ENCODE assay signal across 8 cellular contexts in genomic region chr12:685388-685787, GRCh38. TPM values are rescaled to one million over a fixed set of nuclear protein-coding genes. Genes with fewer than 3 reads are reported as not detected.
A peak's percentile ranks its signal among the peaks of the same experiment; 100 is the strongest.
DNase-seq lines count a peak whose midpoint lies in the region; ATAC-seq and TF ChIP-seq lines count a peak whose summit lies in the region.

No MANE protein-coding gene starts in this region.

- no peaks in the 10 kb centered on the region for H3K27me3 ChIP-seq in heart left ventricle

- WGBS in heart left ventricle, 4 donors = 22 to 37% (median 30%) methylated on average over 3 of the region's 3 CpGs

- peak overlapping the region in 1 of 12 donors; percentile 59 for H3K27ac ChIP-seq in heart left ventricle

- no peak for TF ChIP-seq CTCF in heart left ventricle (IDR thresholded peaks at IDR 0.05)

- intact Hi-C loops in heart left ventricle (cut with DNase I) (loop anchor here in 1 of 10 donors (2.0 kb wide), 1 partner anchor 39 kb away; no protein-coding TSS in a partner anchor), Right ventricle myocardium inferior (cut with DNase I) (loop anchor here (5.0 kb wide), 1 partner anchor 53 kb away; no protein-coding TSS in a partner anchor)

- DNase-seq in heart left ventricle (peak in 1 of 5 donors; percentile 29), Right ventricle myocardium inferior (ENCODE audit: missing footprints) (no peak), dermis blood vessel endothelial cell (peak; percentile 91), NCI-H2081 (lab: John Stamatoyannopoulos, UW) (no peak), retina (no peak)
- DNase-seq in activated CD4-positive, CD25-positive, alpha-beta regulatory T cell treated with anti-CD3 and anti-CD28 coated beads, Interleukin-2, amount 50 U/mL, for 16 hours (ENCODE audit: low read depth, low spot score) = peak; percentile 74
- DNase-seq in stimulated activated CD4-positive, alpha-beta T cell treated with anti-CD3 and anti-CD28 coated beads, Interleukin-4, amount 100 ng/mL, for 24 hours = peak; percentile 76

- H3K4me1 ChIP-seq in heart left ventricle = peaks cover 0 to 29% (median 8%) of the 10 kb centered on the region in 12 donors

- no peak for TF ChIP-seq POLR2A in heart left ventricle (IDR thresholded peaks at IDR 0.05)

- no peaks in the 10 kb centered on the region for H3K36me3 ChIP-seq in heart left ventricle

- no peak overlapping the region for H3K4me3 ChIP-seq in heart left ventricle

- ATAC-seq in heart left ventricle (peak in 3 of 4 donors; percentile 29 to 47 (median 32)), Right ventricle myocardium inferior (no peak), HG03571 (IDR thresholded peaks at IDR 0.05; ENCODE audit: unreplicated experiment) (peak; percentile 68)

- H3K9me3 ChIP-seq in heart left ventricle = no peaks in the 10 kb centered on the region

RNA-seq across cellular contexts. Expression of gene NINJ2, which starts 22.1 kb away (rescaled TPM):
- total RNA-seq in heart left ventricle (1 to 10 TPM; 2.8 to 9.1 (median 5.2) TPM), Right ventricle myocardium inferior (8.6 TPM), dermis blood vessel endothelial cell (1.2 and 4.8 TPM in 2 replicates)
- 10 to 100 TPM in 1 of 2 donors, 1 to 10 TPM in 1; 4.2 to 15.0 TPM for polyA plus RNA-seq in heart left ventricle

Comparison
In these comparisons a context has a peak if more than half of its experiments do, and no peak if none do; other contexts are left out.
1. DNase-seq: peak in activated CD4-positive, CD25-positive, alpha-beta regulatory T cell treated with anti-CD3 and anti-CD28 coated beads, Interleukin-2, amount 50 U/mL, for 16 hours (single experiment), dermis blood vessel endothelial cell (single experiment) and stimulated activated CD4-positive, alpha-beta T cell treated with anti-CD3 and anti-CD28 coated beads, Interleukin-4, amount 100 ng/mL, for 24 hours (single experiment); none in Right ventricle myocardium inferior (single experiment), NCI-H2081 (0 of 2) and retina (single experiment).